ENCODE assay signal across 18 cellular contexts in genomic region chr4:38924266-38924827, GRCh38. TPM values are rescaled to one million over a fixed set of nuclear protein-coding genes. Genes with fewer than 3 reads are reported as not detected.
DNase-seq lines count a peak whose midpoint lies in the region; ATAC-seq, FAIRE-seq and TF ChIP-seq lines count a peak whose summit lies in the region.
"Had no signal": no experiment of that assay in that cellular context is flagged by ENCODE, and none has a peak within 500 bp of the region (broad histone marks: within the 10 kb centered on the region; RNA-seq: fewer than 3 reads in every experiment).

No MANE protein-coding gene starts in this region.

- peaks cover 3% of the 10 kb centered on the region for H3K4me1 Mint-ChIP-seq in astrocyte (ENCODE audit: low read depth, unreplicated experiment)
- H3K4me1 Mint-ChIP-seq: CD14-positive monocyte had no signal

- no peak overlapping the region for H3K4me3 ChIP-seq in astrocyte (ENCODE audit: insufficient read depth, low read depth, low read length)
- no peak overlapping the region for H3K4me3 ChIP-seq in rectal smooth muscle tissue (ENCODE audit: low read length)
- no peak overlapping the region for H3K4me3 ChIP-seq in transverse colon
- no peak overlapping the region for H3K4me3 ChIP-seq in pancreas

- no peak for ATAC-seq in GM18907 (IDR thresholded peaks at IDR 0.05; ENCODE audit: unreplicated experiment)
- ATAC-seq in pancreas, result no peak

- no peaks in the 10 kb centered on the region for H3K9me3 Mint-ChIP-seq in astrocyte (ENCODE audit: unreplicated experiment)
- H3K9me3 Mint-ChIP-seq: CD14-positive monocyte had no signal

- H3K36me3 ChIP-seq in astrocyte (ENCODE audit: insufficient read depth, low read length), result peaks cover 73% of the 10 kb centered on the region
- H3K36me3 ChIP-seq in rectal smooth muscle tissue (ENCODE audit: control insufficient read depth, insufficient read depth, low read length), result peaks cover 21% of the 10 kb centered on the region
- peaks cover 0 to 14% (median 6%) of the 10 kb centered on the region in 4 donors for H3K36me3 ChIP-seq in transverse colon
- H3K36me3 ChIP-seq in pancreas, result peaks cover 0 to 25% (median 0%) of the 10 kb centered on the region in 3 donors

- H3K27ac ChIP-seq in astrocyte (ENCODE audit: low read depth, low read length), result no peak overlapping the region
- H3K27ac ChIP-seq in layer of hippocampus (ENCODE audit: low read depth, low read length), result peak overlapping the region; percentile 49
- peak overlapping the region; percentile 74 for H3K27ac ChIP-seq in rectal smooth muscle tissue (ENCODE audit: low read depth, low read length)
- peak overlapping the region; percentile 21 to 73 (median 63) for H3K27ac ChIP-seq in transverse colon
- H3K27ac ChIP-seq in pancreas, result no peak overlapping the region
- H3K27ac ChIP-seq: HL-60 had no signal

- H3K9me3 ChIP-seq in astrocyte (ENCODE audit: insufficient read depth, low read depth, low read length) (no peaks in the 10 kb centered on the region), transverse colon (no peaks in the 10 kb centered on the region), pancreas (no peaks in the 10 kb centered on the region)

- H2AFZ ChIP-seq in astrocyte (ENCODE audit: low read depth, low read length), result no peak overlapping the region

- no peaks in the 10 kb centered on the region for H3K27me3 Mint-ChIP-seq in astrocyte (ENCODE audit: low read depth, unreplicated experiment)

- 67 to 77% methylated on average over 7 to 8 of the region's 8 CpGs for WGBS in transverse colon (ENCODE audit: low coverage in 1 of 2), 2 donors
- 87 to 90% methylated on average over 8 of the region's 8 CpGs for WGBS in pancreas, 2 donors

- H3K27ac Mint-ChIP-seq in astrocyte (ENCODE audit: unreplicated experiment), result no peak overlapping the region
- H3K27ac Mint-ChIP-seq: CD14-positive monocyte had no signal

- H3K4me3 Mint-ChIP-seq in astrocyte (ENCODE audit: unreplicated experiment), result no peak overlapping the region
- H3K4me3 Mint-ChIP-seq: CD14-positive monocyte had no signal

- H3K27me3 ChIP-seq in astrocyte (ENCODE audit: insufficient read depth, low read length), result no peaks in the 10 kb centered on the region
- no peaks in the 10 kb centered on the region for H3K27me3 ChIP-seq in layer of hippocampus (ENCODE audit: control insufficient read depth, insufficient read depth, low read length)
- no peaks in the 10 kb centered on the region for H3K27me3 ChIP-seq in rectal smooth muscle tissue (ENCODE audit: control insufficient read depth, insufficient read depth, low read length)
- H3K27me3 ChIP-seq in transverse colon, result no peaks in the 10 kb centered on the region
- H3K27me3 ChIP-seq in pancreas, result no peaks in the 10 kb centered on the region

- peaks cover 26% of the 10 kb centered on the region for H3K36me3 Mint-ChIP-seq in astrocyte (ENCODE audit: low read depth, unreplicated experiment)

- no peaks in the 10 kb centered on the region for H3K79me2 ChIP-seq in astrocyte (ENCODE audit: insufficient read depth, low read length)

- DNase-seq in astrocyte (ENCODE audit: low read depth) (no peak), transverse colon (no peak), pancreas (no peak), NOMO-1 (lab: John Stamatoyannopoulos, UW; ENCODE audit: unreplicated experiment in 2 of 2) (no peak)
- DNase-seq: GF-D8, H7, NCI-H1105 treated with DMSO at 0.1 percent for 48 hours, NCI-H1694 treated with DMSO at 0.1 percent for 48 hours, NCI-H345, RPMI8226 had no signal

- in situ Hi-C loops in transverse colon (cut with MboI; ENCODE audit: low pct_ligation_motif_present in 1 of 4, low pct_unique_long_range_greater_than_20kb in 1 of 4, low sequenced_read_pairs in 3 of 4), result no loop called here

- H3K9ac ChIP-seq in astrocyte (ENCODE audit: low read length) (no peak overlapping the region), rectal smooth muscle tissue (ENCODE audit: low read length) (no peak overlapping the region)

- H4K20me1 ChIP-seq in astrocyte (ENCODE audit: insufficient read depth, low read length), result peaks cover 45% of the 10 kb centered on the region

- no peaks in the 10 kb centered on the region for H3K4me1 ChIP-seq in astrocyte (ENCODE audit: insufficient read depth, low read length)
- H3K4me1 ChIP-seq in rectal smooth muscle tissue (ENCODE audit: control insufficient read depth, insufficient read depth, low read length), result peaks cover 53% of the 10 kb centered on the region
- peaks cover 4 to 15% (median 8%) of the 10 kb centered on the region in 4 donors for H3K4me1 ChIP-seq in transverse colon
- no peaks in the 10 kb centered on the region for H3K4me1 ChIP-seq in pancreas

- FAIRE-seq in astrocyte (lab: Jason Lieb, UNC), result peak; percentile 5
- no peak for FAIRE-seq in pancreas (lab: Jason Lieb, UNC)
- FAIRE-seq: GM12891, GM19239, HTR-8/SVneo had no signal

- TF ChIP-seq EP300 in transverse colon (IDR thresholded peaks at IDR 0.05; ENCODE audit: low read depth), result no peak

- TF ChIP-seq POLR2A in transverse colon (IDR thresholded peaks at IDR 0.05), result no peak

- TF ChIP-seq CTCF in astrocyte (IDR thresholded peaks at IDR 0.05; ENCODE audit: insufficient read depth, low read depth, low read length) (no peak), transverse colon (IDR thresholded peaks at IDR 0.05) (no peak), pancreas (IDR thresholded peaks at IDR 0.05) (no peak)

- intact Hi-C loops in transverse colon (cut with DNase I; ENCODE audit: low total_unique reads) (no loop called here), pancreas (cut with DNase I) (no loop called here)

- no peak overlapping the region for H3K4me2 ChIP-seq in astrocyte (ENCODE audit: low read length)

RNA-seq across cellular contexts. Expression of gene FAM114A1, which starts 56.7 kb away (rescaled TPM):
- 159 and 169 TPM in 2 replicates for total RNA-seq in astrocyte
- 100 to 1,000 TPM in 3 of 4 donors, 10 to 100 TPM in 1; 52.4 to 121 (median 115) TPM for total RNA-seq in transverse colon
- total RNA-seq in pancreas, result 10 to 100 TPM; 18.0 to 42.8 (median 21.9) TPM
- polyA plus RNA-seq in pancreas, result 1 to 10 TPM; 8.0 to 8.2 TPM

Comparison
In these comparisons a context has a peak if more than half of its experiments do, and no peak if none do; other contexts are left out.
1. H3K27ac ChIP-seq: peak in layer of hippocampus (single experiment), rectal smooth muscle tissue (single experiment) and transverse colon (4 of 4); none in astrocyte (single experiment) and pancreas (0 of 4).